23 cellular contexts compared by ENCODE assay signal in genomic region chr3:191727338-191727737, GRCh38.
DNase-seq lines count a peak whose midpoint lies in the region; ATAC-seq, FAIRE-seq and TF ChIP-seq lines count a peak whose summit lies in the region.
"Had no signal": no experiment of that assay in that cellular context is flagged by ENCODE, and none has a peak within 500 bp of the region (broad histone marks: within the 10 kb centered on the region; RNA-seq: fewer than 3 reads in every experiment).

No MANE protein-coding gene starts in this region.

- H3K36me3 ChIP-seq in kidney (ENCODE audit: control insufficient read depth in 1 of 2, insufficient read depth in 2 of 2, low read length in 2 of 2): no peaks in the 10 kb centered on the region
- H3K36me3 ChIP-seq in HepG2 (replicated peaks in 1 of 2; ENCODE audit: control insufficient read depth in 1 of 2, insufficient read depth in 2 of 2, low read length in 2 of 2): no peaks in the 10 kb centered on the region
- no peaks in the 10 kb centered on the region for H3K36me3 ChIP-seq in right lobe of liver
- no peaks in the 10 kb centered on the region for H3K36me3 ChIP-seq in gastrocnemius medialis
- H3K36me3 ChIP-seq: BE2C, BLaER1 had no signal

- in situ Hi-C loops in HepG2 (cut with HindIII; ENCODE audit: extremely low pct_ligation_motif_present, low pct_unique_long_range_greater_than_20kb) (no loop called here), gastrocnemius medialis (cut with MboI; ENCODE audit: low sequenced_read_pairs in 4 of 4) (no loop called here)

- no peaks in the 10 kb centered on the region for H4K20me1 ChIP-seq in HepG2 (ENCODE audit: insufficient read depth, low read length)
- H4K20me1 ChIP-seq: BLaER1 had no signal

- intact Hi-C loops in kidney (cut with DNase I): no loop called here
- intact Hi-C loops in HepG2 (cut with micrococcal nuclease; ENCODE audit: unreplicated experiment): loop anchor here (2.0 kb wide), 1 partner anchor 13 kb away; no protein-coding TSS in a partner anchor
- intact Hi-C loops in right lobe of liver (cut with DNase I): no loop called here
- intact Hi-C loops in gastrocnemius medialis (cut with DNase I; ENCODE audit: low total_unique reads): no loop called here

- H2AFZ ChIP-seq in HepG2 (ENCODE audit: low read length): no peak overlapping the region

- H3K79me2 ChIP-seq in HepG2 (ENCODE audit: insufficient read depth, low read length): no peaks in the 10 kb centered on the region

- no peak overlapping the region for H3K27ac ChIP-seq in kidney (ENCODE audit: low read depth in 2 of 2, low read length in 2 of 2)
- H3K27ac ChIP-seq in HepG2 (ENCODE audit: extremely low read length, insufficient read depth, low read length): peak overlapping the region; percentile 38
- peak overlapping the region in 1 of 3 donors; percentile 15 for H3K27ac ChIP-seq in right lobe of liver
- H3K27ac ChIP-seq in gastrocnemius medialis: no peak overlapping the region
- H3K27ac ChIP-seq: BLaER1 had no signal

- POLR2A ChIA-PET in HepG2 (lab: Yijun Ruan, JAX): no interaction called here

- no TSS peak for BruUV-seq in HepG2 (replicated peaks; lab: Mats Ljungman, UMichigan)

- H3K9me3 ChIP-seq in kidney (ENCODE audit: control insufficient read depth in 1 of 2, low read length in 2 of 2) (no peaks in the 10 kb centered on the region), HepG2 (ENCODE audit: low read length) (no peaks in the 10 kb centered on the region), right lobe of liver (no peaks in the 10 kb centered on the region), gastrocnemius medialis (no peaks in the 10 kb centered on the region)
- H3K9me3 ChIP-seq: BE2C, BLaER1 had no signal

- 80% methylated on average over 1 of the region's 1 CpG for WGBS in HepG2 (ENCODE audit: low lambda C conversion rate)
- WGBS in right lobe of liver (ENCODE audit: insufficient coverage, low coverage, low lambda C conversion rate, missing lambda C conversion rate): 19% methylated on average over 1 of the region's 1 CpG

- peak; percentile 88 for FAIRE-seq in kidney (lab: Jason Lieb, UNC)
- FAIRE-seq in HepG2 (lab: Jason Lieb, UNC): peak; percentile 60
- FAIRE-seq: A204.1, G401.6, GM12891 had no signal

- H3K4me3 ChIP-seq in kidney (ENCODE audit: low read length in 2 of 2) (no peak overlapping the region), HepG2 (replicated peaks in 1 of 3; ENCODE audit: insufficient read depth in 1 of 3, low read depth in 2 of 3, low read length in 3 of 3) (no peak overlapping the region), right lobe of liver (no peak overlapping the region), gastrocnemius medialis (no peak overlapping the region)
- H3K4me3 ChIP-seq: BLaER1 had no signal

- H3K4me1 ChIP-seq in kidney (ENCODE audit: control insufficient read depth in 1 of 2, insufficient read depth in 1 of 2, low read depth in 1 of 2, low read length in 2 of 2): no peaks in the 10 kb centered on the region
- peaks cover 39% of the 10 kb centered on the region for H3K4me1 ChIP-seq in HepG2 (ENCODE audit: insufficient read depth, low read length)
- H3K4me1 ChIP-seq in right lobe of liver: peaks cover 0 to 23% (median 5%) of the 10 kb centered on the region in 4 donors
- no peaks in the 10 kb centered on the region for H3K4me1 ChIP-seq in gastrocnemius medialis
- H3K4me1 ChIP-seq: BE2C, BLaER1 had no signal

- TF ChIP-seq CTCF in kidney (IDR thresholded peaks at IDR 0.05; ENCODE audit: borderline replicate concordance, extremely low read depth, insufficient read depth) (no peak), HepG2 (CRISPR knock-in tag; IDR thresholded peaks at IDR 0.05) (no peak), right lobe of liver (IDR thresholded peaks at IDR 0.05) (no peak), gastrocnemius medialis (IDR thresholded peaks at IDR 0.05 in 4 of 5, conservative IDR thresholded peaks at IDR 0.05 in 1 of 5) (no peak)

- DNase-seq in kidney (no peak), HepG2 (ENCODE audit: low spot score) (peak; percentile 57), right lobe of liver (no peak), DMS53 (lab: John Stamatoyannopoulos, UW) (no peak), gastrocnemius medialis (no peak)
- DNase-seq in activated CD8-positive, alpha-beta memory T cell treated with anti-CD3 and anti-CD28 coated beads for 24 hours: no peak
- DNase-seq: 8988T; ACHN; BE2C; C1 segment of cervical spinal cord; CD4-positive, alpha-beta memory T cell; CD4-positive, CD25-positive, alpha-beta regulatory T cell; CD8-positive, alpha-beta memory T cell; COR-L47; DMS 273 treated with DMSO at 0.1 percent for 48 hours; DMS153; DMS79 treated with DMSO at 0.1 percent for 48 hours; GF-D8 had no signal

- H3K27me3 ChIP-seq in HepG2 (ENCODE audit: control insufficient read depth in 1 of 2, insufficient read depth in 2 of 2, low read length in 2 of 2): no peaks in the 10 kb centered on the region
- no peaks in the 10 kb centered on the region for H3K27me3 ChIP-seq in right lobe of liver
- H3K27me3 ChIP-seq in gastrocnemius medialis: no peaks in the 10 kb centered on the region
- H3K27me3 ChIP-seq: BE2C, BLaER1 had no signal

- no peak for TF ChIP-seq RAD21 in HepG2 (CRISPR knock-in tag; IDR thresholded peaks at IDR 0.05)

- CTCF ChIA-PET in HepG2 (lab: Yijun Ruan, JAX; ENCODE audit: low intra/inter-chr PET ratio, low total read pairs): no interaction called here

- peak; percentile 39; the same call in 1 of the 3 replicates for ATAC-seq in HepG2
- peak; percentile 79 to 99 (median 85) for ATAC-seq in right lobe of liver
- no peak for ATAC-seq in GM18861 (IDR thresholded peaks at IDR 0.05; ENCODE audit: unreplicated experiment)
- ATAC-seq in gastrocnemius medialis: no peak

- H3K9ac ChIP-seq in kidney (ENCODE audit: low read length in 2 of 2): no peak overlapping the region
- H3K9ac ChIP-seq in HepG2 (ENCODE audit: insufficient read depth, low read depth, low read length): no peak overlapping the region
- H3K9ac ChIP-seq: BLaER1 had no signal

- TF ChIP-seq EP300 in HepG2 (IDR thresholded peaks at IDR 0.05; ENCODE audit: low read depth in 2 of 2, low read length in 2 of 2) (peak in 1 of 2 experiments; percentile 66; a peak in 2 of 4 replicates), HepG2 (CRISPR knock-in tag; IDR thresholded peaks at IDR 0.05; ENCODE audit: borderline replicate concordance) (no peak)

- H3K4me2 ChIP-seq in HepG2 (ENCODE audit: low read depth, low read length): no peak overlapping the region; the same call in 1 of the 2 replicates
- H3K4me2 ChIP-seq: BLaER1 had no signal

- TF ChIP-seq POLR2A in HepG2 (IDR thresholded peaks at IDR 0.05; ENCODE audit: insufficient read depth in 1 of 2, low read depth in 2 of 2, low read length in 2 of 2): no peak
- TF ChIP-seq POLR2A in right lobe of liver (IDR thresholded peaks at IDR 0.05): no peak
- TF ChIP-seq POLR2A in gastrocnemius medialis (IDR thresholded peaks at IDR 0.05): no peak

TF ChIP-seq in HepG2, 621 proteins besides CTCF, POLR2A, EP300 and RAD21 (continues in another document):
- TF ChIP-seq EHMT2 (IDR thresholded peaks at IDR 0.05; ENCODE audit: borderline replicate concordance, low read depth, low read length) (0 out of 2 replicates have a peak, but pooled peaks have one; percentile 57), SUZ12 (IDR thresholded peaks at IDR 0.05; ENCODE audit: low read depth, low read length) (no peak), EEA1 (CRISPR knock-in tag; IDR thresholded peaks at IDR 0.05; ENCODE audit: borderline replicate concordance) (no peak), JDP2 (CRISPR knock-in tag; IDR thresholded peaks at IDR 0.05; ENCODE audit: borderline replicate concordance) (no peak), FOXJ3 (CRISPR knock-in tag; IDR thresholded peaks at IDR 0.05; ENCODE audit: borderline replicate concordance) (peak; percentile 66; the same call in 1 of the 2 replicates), ZNF691 (CRISPR knock-in tag; IDR thresholded peaks at IDR 0.05; ENCODE audit: borderline replicate concordance, low read depth) (no peak), FOXO4 (CRISPR knock-in tag; conservative IDR thresholded peaks at IDR 0.05) (no peak), SATB2 (CRISPR knock-in tag; IDR thresholded peaks at IDR 0.05) (0 out of 2 replicates have a peak, but pooled peaks have one; percentile 20), CSRNP2 (CRISPR knock-in tag; conservative IDR thresholded peaks at IDR 0.05; ENCODE audit: low read depth) (no peak)

Comparison
In these comparisons a context has a peak if more than half of its experiments do, and no peak if none do; other contexts are left out.
1. ATAC-seq: peak in HepG2 (single experiment) and right lobe of liver (4 of 4); none in GM18861 (single experiment) and gastrocnemius medialis (0 of 2).